17 cellular contexts compared by ENCODE assay signal in the genomic region with DNA sequence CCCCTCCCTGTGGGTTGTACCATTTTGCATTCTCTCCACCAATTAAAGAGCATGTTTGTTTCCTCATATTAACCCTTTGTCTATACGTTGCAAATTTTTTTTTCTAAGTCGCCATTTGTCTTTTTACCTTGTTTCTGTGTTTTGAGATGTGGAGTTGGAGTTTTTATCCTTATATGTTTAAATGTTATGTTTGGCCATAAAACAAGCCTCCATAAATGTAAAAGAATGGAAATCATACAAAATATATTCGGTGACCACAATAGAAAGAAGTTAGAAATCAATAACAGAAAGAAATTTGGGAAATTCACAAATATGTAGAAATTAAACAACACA.
"Had no signal": no experiment of that assay in that cellular context is flagged by ENCODE, and none has a peak within 500 bp of the region (broad histone marks: within the 10 kb centered on the region; RNA-seq: fewer than 3 reads in every experiment).

No MANE protein-coding gene starts in this region.

- H3K9me3 Mint-ChIP-seq: activated naive CD4-positive, alpha-beta T cell treated with anti-CD3 and anti-CD28 coated beads for 36 hours; activated naive CD8-positive, alpha-beta T cell treated with anti-CD3 and anti-CD28 coated beads, Interleukin-2, amount 50 U/mL, for 24 hours; activated T-helper 2 cell treated with anti-CD3 and anti-CD28 coated beads, Interferon-gamma antibody, Interleukin-2, Interleukin-4, amounts not matched to agents 10 μg/mL and 5 μg/mL and 100 μg/mL, durations not matched to agents 14 hours and 24 hours and 36 hours; endodermal cell; immature natural killer cell; natural killer cell treated with Interleukin-12 subunit alpha and Interleukin-12 subunit beta and Interleukin-15 and Interleukin-18, amount 100 ng/mL, for 72 hours had no signal

- DNase-seq: activated CD4-positive, alpha-beta T cell treated with anti-CD3 and anti-CD28 coated beads, Interleukin-2, amount 50 U/mL, for 4 hours; activated CD4-positive, CD25-positive, alpha-beta regulatory T cell; activated naive CD4-positive, alpha-beta T cell treated with anti-CD3 and anti-CD28 coated beads for 36 hours; activated naive CD8-positive, alpha-beta T cell treated with anti-CD3 and anti-CD28 coated beads, Interleukin-2, amount 50 U/mL, for 24 hours; cerebellar nuclear complex; dorsolateral prefrontal cortex; endodermal cell; heart left ventricle; immature natural killer cell; posterior cingulate gyrus; retina; stimulated activated CD4-positive, alpha-beta T cell treated with anti-CD3 and anti-CD28 coated beads, Interleukin-12 subunit alpha, Interleukin-12 subunit beta, amount 100 ng/mL, for 4 hours; stimulated activated CD4-positive, alpha-beta T cell treated with anti-CD3 and anti-CD28 coated beads, Interleukin-2, amount 100 ng/mL, for 24 hours had no signal

- H3K36me3 ChIP-seq: ascending aorta, breast epithelium, heart left ventricle had no signal

- H3K4me3 Mint-ChIP-seq: activated naive CD4-positive, alpha-beta T cell treated with anti-CD3 and anti-CD28 coated beads for 36 hours; activated naive CD8-positive, alpha-beta T cell treated with anti-CD3 and anti-CD28 coated beads, Interleukin-2, amount 50 U/mL, for 24 hours; endodermal cell; immature natural killer cell; natural killer cell treated with Interleukin-12 subunit alpha and Interleukin-12 subunit beta and Interleukin-15 and Interleukin-18, amount 100 ng/mL, for 72 hours had no signal

- H3K4me1 ChIP-seq: ascending aorta, breast epithelium had no signal

- H3K27me3 ChIP-seq: ascending aorta, breast epithelium, heart left ventricle had no signal

- H3K9me3 ChIP-seq: ascending aorta, breast epithelium, heart left ventricle had no signal

- H3K27ac Mint-ChIP-seq: activated naive CD4-positive, alpha-beta T cell treated with anti-CD3 and anti-CD28 coated beads for 36 hours; activated naive CD8-positive, alpha-beta T cell treated with anti-CD3 and anti-CD28 coated beads, Interleukin-2, amount 50 U/mL, for 24 hours; activated T-helper 2 cell treated with anti-CD3 and anti-CD28 coated beads, Interferon-gamma antibody, Interleukin-2, Interleukin-4, amounts not matched to agents 10 μg/mL and 5 μg/mL and 100 μg/mL, durations not matched to agents 14 hours and 24 hours and 36 hours; endodermal cell; immature natural killer cell; natural killer cell treated with Interleukin-12 subunit alpha and Interleukin-12 subunit beta and Interleukin-15 and Interleukin-18, amount 100 ng/mL, for 72 hours had no signal

- H3K4me1 Mint-ChIP-seq: activated naive CD8-positive, alpha-beta T cell treated with anti-CD3 and anti-CD28 coated beads, Interleukin-2, amount 50 U/mL, for 24 hours; endodermal cell; immature natural killer cell had no signal

- H3K27ac ChIP-seq: ascending aorta, breast epithelium had no signal

- H3K4me3 ChIP-seq: ascending aorta, breast epithelium, dorsolateral prefrontal cortex, heart left ventricle had no signal

- ATAC-seq: activated naive CD8-positive, alpha-beta T cell treated with anti-CD3 and anti-CD28 coated beads, Interleukin-2, amount 50 U/mL, for 24 hours; heart left ventricle; natural killer cell treated with Interleukin-12 subunit alpha and Interleukin-12 subunit beta and Interleukin-15 and Interleukin-18, amount 100 ng/mL, for 72 hours had no signal

- H3K36me3 Mint-ChIP-seq: immature natural killer cell; natural killer cell treated with Interleukin-12 subunit alpha and Interleukin-12 subunit beta and Interleukin-15 and Interleukin-18, amount 100 ng/mL, for 72 hours had no signal
